8 cellular contexts compared by ENCODE assay signal in genomic region chr10:15859865-15860691, GRCh38. TPM values are rescaled to one million over a fixed set of nuclear protein-coding genes. Genes with fewer than 3 reads are reported as not detected.
A peak's percentile ranks its signal among the peaks of the same experiment; 100 is the strongest.
DNase-seq lines count a peak whose midpoint lies in the region; ATAC-seq and TF ChIP-seq lines count a peak whose summit lies in the region.

Gene MINDY3 (minus strand): TSS chr10:15860507. CDS start chr10:15860299, 208 bp downstream.

- peak within 1 kb of the TSS; percentile 9 to 81 (median 51) for H3K27ac ChIP-seq in adrenal gland
- H3K27ac ChIP-seq in heart right ventricle: peak within 1 kb of the TSS; percentile 1 to 87 (median 81)

- H3K4me1 ChIP-seq in adrenal gland (replicated peaks in 1 of 2): peaks cover 14 to 24% of the 10 kb centered on the region in 2 donors
- peaks cover 0 to 43% (median 35%) of the 10 kb centered on the region in 9 donors for H3K4me1 ChIP-seq in heart right ventricle

- ATAC-seq in HG02588 (IDR thresholded peaks at IDR 0.05; ENCODE audit: unreplicated experiment) (peak; percentile 94), heart right ventricle (peak; percentile 96 to 99 (median 98))

- H3K4me1 Mint-ChIP-seq in type B pancreatic cell (ENCODE audit: unreplicated experiment): peaks cover 18% of the 10 kb centered on the region

- DNase-seq in GM12865 (ENCODE audit: low read depth) (peak; percentile 90), NCI-H1092 (lab: John Stamatoyannopoulos, UW) (peak; percentile 69), T follicular helper cell (ENCODE audit: low read depth) (peak; percentile 70), adrenal gland (peak; percentile 68 to 86 (median 77)), heart right ventricle (peak; percentile 78 to 85), posterior cingulate gyrus (peak; percentile 82 to 98 (median 88)), type B pancreatic cell (ENCODE audit: extremely low spot score, unreplicated experiment) (peak; percentile 75)

- H3K27me3 ChIP-seq in adrenal gland: no peaks in the 10 kb centered on the region
- H3K27me3 ChIP-seq in heart right ventricle: peaks cover 0 to 23% (median 4%) of the 10 kb centered on the region in 7 donors

- no peak for TF ChIP-seq POLR2A in adrenal gland (IDR thresholded peaks at IDR 0.05)

- H3K27ac Mint-ChIP-seq in type B pancreatic cell: peak within 1 kb of the TSS; percentile 50

- H3K36me3 ChIP-seq in adrenal gland (replicated peaks in 1 of 2) (no peaks in the 10 kb centered on the region), heart right ventricle (no peaks in the 10 kb centered on the region)

- H3K9me3 Mint-ChIP-seq in type B pancreatic cell: peaks cover 4% of the 10 kb centered on the region

- WGBS in adrenal gland, 4 donors: 0 to 3% (median 1%) methylated on average over 19 to 50 of the region's 50 CpGs
- WGBS in heart right ventricle, 2 donors: 0% methylated on average over 50 of the region's 50 CpGs

- peak within 1 kb of the TSS; percentile 99 for H3K4me3 Mint-ChIP-seq in type B pancreatic cell

- peaks cover 5% of the 10 kb centered on the region for H3K36me3 Mint-ChIP-seq in type B pancreatic cell

- H3K9me3 ChIP-seq in adrenal gland (replicated peaks in 1 of 3) (no peaks in the 10 kb centered on the region), heart right ventricle (peaks cover 0 to 3% (median 0%) of the 10 kb centered on the region in 11 donors)

- H3K4me3 ChIP-seq in GM12865 (ENCODE audit: low read depth, low read length): peak within 1 kb of the TSS; percentile 96
- H3K4me3 ChIP-seq in adrenal gland: peak within 1 kb of the TSS; percentile 73 to 99 (median 85)
- peak within 1 kb of the TSS; percentile 78 to 98 (median 92) for H3K4me3 ChIP-seq in heart right ventricle

- no peak for TF ChIP-seq CTCF in GM12865 (IDR thresholded peaks at IDR 0.05; ENCODE audit: insufficient read depth, low read depth, low read length, missing control alignments)
- TF ChIP-seq CTCF in adrenal gland (IDR thresholded peaks at IDR 0.05): no peak
- no peak for TF ChIP-seq CTCF in heart right ventricle (IDR thresholded peaks at IDR 0.05)
- TF ChIP-seq CTCF in type B pancreatic cell (conservative IDR thresholded peaks at IDR 0.05): no peak

- intact Hi-C loops in adrenal gland (cut with DNase I): no loop called here
- intact Hi-C loops in heart right ventricle (cut with DNase I): no loop called here
- intact Hi-C loops in posterior cingulate gyrus (cut with DNase I): no loop called here

- H3K27me3 Mint-ChIP-seq in type B pancreatic cell: peaks cover 26% of the 10 kb centered on the region

RNA-seq across cellular contexts. Expression of gene MINDY3, which starts in this region (rescaled TPM):
- total RNA-seq in adrenal gland (10 to 100 TPM; 16.7 to 38.9 (median 32.5) TPM), heart right ventricle (10 to 100 TPM; 16.0 to 26.0 (median 23.2) TPM), type B pancreatic cell (ENCODE audit: low replicate concordance) (26.3 and 27.0 TPM in 2 replicates)
- polyA plus RNA-seq in adrenal gland (10 to 100 TPM; 23.3 to 40.3 (median 29.8) TPM), heart right ventricle (10 to 100 TPM; 10.8 to 17.6 TPM)

Comparison
In these comparisons a context has a peak if more than half of its experiments do, and no peak if none do; other contexts are left out.
1. Peak in every context shown above with its lines: DNase-seq, ATAC-seq, H3K4me3 ChIP-seq and H3K27ac ChIP-seq.